In the genomic region with DNA sequence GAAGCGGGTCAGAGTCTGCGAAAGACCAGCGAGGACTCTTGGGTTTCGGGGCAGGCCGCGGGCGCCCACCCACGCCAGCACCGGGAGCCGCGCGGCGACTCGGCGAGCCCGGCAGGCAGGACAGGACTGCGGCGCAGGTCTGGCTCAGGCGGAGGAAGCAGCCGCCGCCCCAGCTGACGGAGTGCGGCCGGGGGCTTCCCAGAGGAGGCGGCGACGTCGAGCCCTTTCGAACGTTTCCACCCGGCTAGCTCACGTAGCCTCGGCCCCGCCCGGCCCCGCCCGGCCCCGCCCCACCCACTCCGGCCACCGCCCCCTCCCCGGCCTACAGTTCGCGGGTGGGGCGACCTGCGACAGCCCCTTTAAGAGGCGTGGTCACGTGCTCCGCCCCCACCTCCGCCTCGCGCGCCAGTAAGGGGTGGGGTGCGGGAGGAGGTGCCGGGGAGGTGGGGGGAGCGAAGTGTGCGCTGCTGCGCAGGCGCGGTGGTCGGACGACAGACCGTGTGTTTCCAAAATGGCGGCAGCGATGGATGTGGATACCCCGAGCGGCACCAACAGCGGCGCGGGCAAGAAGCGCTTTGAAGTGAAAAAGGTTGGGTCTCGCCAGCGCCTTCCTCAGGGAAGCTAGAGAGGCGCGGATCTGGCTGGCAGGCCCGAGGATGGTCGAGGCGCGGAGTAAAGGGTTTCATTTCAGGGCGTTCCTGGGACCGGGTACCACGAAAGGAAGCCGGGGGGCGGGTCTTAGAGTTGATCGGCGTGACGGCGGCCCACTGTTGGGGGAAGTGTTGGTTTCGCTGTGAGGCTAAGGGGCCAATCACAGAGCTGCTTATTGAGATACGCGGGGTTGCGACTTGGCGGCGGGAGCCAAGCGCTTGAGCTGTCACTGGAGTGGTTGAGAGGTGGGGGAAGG, we compare ENCODE assay signal across 8 cellular contexts. TPM values are rescaled to one million over a fixed set of nuclear protein-coding genes. Genes with fewer than 3 reads are reported as not detected.
DNase-seq lines count a peak whose midpoint lies in the region; ATAC-seq, FAIRE-seq and TF ChIP-seq lines count a peak whose summit lies in the region.

A gene (plus strand): TSS at position 491 of the 907 bp plus-strand sequence. CDS start 21 bp downstream, at position 512.

- H3K36me3 Mint-ChIP-seq in T-cell, result peaks cover 13% of the 10 kb centered on the region
- peaks cover 14% of the 10 kb centered on the region for H3K36me3 Mint-ChIP-seq in type B pancreatic cell

- H3K4me3 ChIP-seq in adrenal gland, result peak within 1 kb of the TSS; percentile 35 to 85 (median 76)
- peak within 1 kb of the TSS; percentile 56 to 96 (median 84) for H3K4me3 ChIP-seq in heart left ventricle

- POLR2A ChIA-PET in T-cell (lab: Charles Lee), result interaction anchor here (0.6 to 2.3 kb wide), 12 partner anchors 9 to 624 kb away, joined by 3 to 21 read pairs (median 4); a partner anchor contains a TSS

- intact Hi-C loops in adrenal gland (cut with DNase I), result loop anchor here in 1 of 2 donors (10.0 kb wide), 1 partner anchor 144 kb away; a partner anchor contains a TSS
- intact Hi-C loops in heart left ventricle (cut with DNase I), result loop anchor here (1.0 to 5.0 kb wide), 6 partner anchors 70 to 141 kb away; a partner anchor contains a TSS

- DNase-seq in GM12891 (ENCODE audit: insufficient read length, low spot score), result peak; percentile 90
- peak; percentile 89 for DNase-seq in NCI-H1436 treated with DMSO at 0.1 percent for 48 hours (lab: John Stamatoyannopoulos, UW)
- peak; percentile 97 to 100 (median 98) for DNase-seq in T-cell
- peak; percentile 98 to 99 (median 99) for DNase-seq in adrenal gland
- DNase-seq in heart left ventricle, result peak; percentile 98 to 99 (median 99)
- peak; percentile 97 for DNase-seq in pons (ENCODE audit: low spot score)
- peak; percentile 98 for DNase-seq in type B pancreatic cell (ENCODE audit: extremely low spot score, unreplicated experiment)

- 0 to 1% (median 0%) methylated on average over 16 to 94 of the region's 94 CpGs for WGBS in adrenal gland, 4 donors
- 0 to 1% (median 0%) methylated on average over 15 to 94 of the region's 94 CpGs for WGBS in heart left ventricle, 4 donors

- peak within 1 kb of the TSS; percentile 100 for H3K27ac Mint-ChIP-seq in T-cell
- H3K27ac Mint-ChIP-seq in type B pancreatic cell, result peak within 1 kb of the TSS; percentile 100

- ATAC-seq in HG02840 (IDR thresholded peaks at IDR 0.05; ENCODE audit: low FRiP score, unreplicated experiment), result peak; percentile 86
- ATAC-seq in T-cell (replicated peaks in 1 of 4), result peak; percentile 82 to 90 (median 84)
- ATAC-seq in heart left ventricle, result peak; percentile 95 to 97 (median 96)

- H3K9me3 Mint-ChIP-seq in T-cell (no peaks in the 10 kb centered on the region), type B pancreatic cell (no peaks in the 10 kb centered on the region)

- no peaks in the 10 kb centered on the region for H3K27me3 ChIP-seq in adrenal gland
- no peaks in the 10 kb centered on the region for H3K27me3 ChIP-seq in heart left ventricle

- no peaks in the 10 kb centered on the region for H3K27me3 Mint-ChIP-seq in T-cell
- H3K27me3 Mint-ChIP-seq in type B pancreatic cell, result no peaks in the 10 kb centered on the region

- H3K27ac ChIP-seq in adrenal gland (peak within 1 kb of the TSS; percentile 37 to 94 (median 90)), heart left ventricle (peak within 1 kb of the TSS; percentile 81 to 99 (median 95))

- TF ChIP-seq CTCF in adrenal gland (IDR thresholded peaks at IDR 0.05) (no peak), heart left ventricle (IDR thresholded peaks at IDR 0.05) (no peak), type B pancreatic cell (conservative IDR thresholded peaks at IDR 0.05) (no peak)

- H3K4me1 Mint-ChIP-seq in T-cell, result peaks cover 36 to 40% (median 38%) of the 10 kb centered on the region in 3 donors
- H3K4me1 Mint-ChIP-seq in type B pancreatic cell (ENCODE audit: unreplicated experiment), result peaks cover 9% of the 10 kb centered on the region

- TF ChIP-seq POLR2A in GM12891 (IDR thresholded peaks at IDR 0.05; ENCODE audit: low read depth, low read length) (peak; percentile 95), adrenal gland (IDR thresholded peaks at IDR 0.05) (peak; percentile 78 to 82), heart left ventricle (IDR thresholded peaks at IDR 0.05) (peak; percentile 42 to 80)

- H3K9me3 ChIP-seq in adrenal gland (replicated peaks in 1 of 3) (no peaks in the 10 kb centered on the region), heart left ventricle (no peaks in the 10 kb centered on the region)

- H3K36me3 ChIP-seq in adrenal gland (replicated peaks in 1 of 2), result peaks cover 0 to 10% of the 10 kb centered on the region in 2 donors
- H3K36me3 ChIP-seq in heart left ventricle, result peaks cover 0 to 31% (median 29%) of the 10 kb centered on the region in 9 donors

- H3K4me1 ChIP-seq in adrenal gland (replicated peaks in 1 of 2) (peaks cover 11 to 21% of the 10 kb centered on the region in 2 donors), heart left ventricle (peaks cover 0 to 37% (median 25%) of the 10 kb centered on the region in 12 donors)

- CTCF ChIA-PET in T-cell (lab: Charles Lee), result interaction anchor here in 1 of 2 donors (0.5 to 2.8 kb wide), 5 partner anchors 9 to 993 kb away, joined by 3 to 25 read pairs (median 5); no protein-coding TSS in a partner anchor

- H3K4me3 Mint-ChIP-seq in T-cell, result peak within 1 kb of the TSS; percentile 90 to 99 (median 98)
- H3K4me3 Mint-ChIP-seq in type B pancreatic cell, result peak within 1 kb of the TSS; percentile 100

- FAIRE-seq in GM12891 (lab: Jason Lieb, UNC), result peak; percentile 100

TF ChIP-seq in GM12891, 5 proteins besides CTCF, POLR2A, EP300 and RAD21:
- peak; percentile 53 for TF ChIP-seq PAX5 (IDR thresholded peaks at IDR 0.05; ENCODE audit: insufficient read depth, low read length, severe bottlenecking)
- TF ChIP-seq SPI1 (IDR thresholded peaks at IDR 0.05; ENCODE audit: low read depth, low read length), result no peak
- TF ChIP-seq TAF1 (IDR thresholded peaks at IDR 0.05; ENCODE audit: low read depth, low read length), result peak; percentile 97
- TF ChIP-seq POLR2AphosphoS5 (IDR thresholded peaks at IDR 0.05; ENCODE audit: low read depth, low read length), result peak; percentile 91
- peak; percentile 64 for TF ChIP-seq POU2F2 (IDR thresholded peaks at IDR 0.05; ENCODE audit: low read depth, low read length)

RNA-seq across cellular contexts. Expression of the gene that starts here (rescaled TPM):
- 162 TPM for polyA plus RNA-seq in GM12891 (2012; ENCODE audit: low read depth, missing spikeins)
- total RNA-seq in T-cell (10 to 100 TPM; 27.1 to 46.1 (median 39.7) TPM), adrenal gland (10 to 100 TPM; 26.8 to 67.8 (median 52.1) TPM), heart left ventricle (10 to 100 TPM; 44.1 to 76.2 (median 59.9) TPM), type B pancreatic cell (ENCODE audit: low replicate concordance) (62.8 and 68.1 TPM in 2 replicates)
- polyA plus RNA-seq in adrenal gland (100 to 1,000 TPM in 1 of 3 donors, 10 to 100 TPM in 2; 57.0 to 144 (median 95.2) TPM), heart left ventricle (100 to 1,000 TPM; 102 to 119 TPM)

Comparison
In these comparisons a context has a peak if more than half of its experiments do, and no peak if none do; other contexts are left out.
1. Peak in every context shown above with its lines: DNase-seq, ATAC-seq, H3K4me3 ChIP-seq and H3K27ac ChIP-seq.